In the genomic region with DNA sequence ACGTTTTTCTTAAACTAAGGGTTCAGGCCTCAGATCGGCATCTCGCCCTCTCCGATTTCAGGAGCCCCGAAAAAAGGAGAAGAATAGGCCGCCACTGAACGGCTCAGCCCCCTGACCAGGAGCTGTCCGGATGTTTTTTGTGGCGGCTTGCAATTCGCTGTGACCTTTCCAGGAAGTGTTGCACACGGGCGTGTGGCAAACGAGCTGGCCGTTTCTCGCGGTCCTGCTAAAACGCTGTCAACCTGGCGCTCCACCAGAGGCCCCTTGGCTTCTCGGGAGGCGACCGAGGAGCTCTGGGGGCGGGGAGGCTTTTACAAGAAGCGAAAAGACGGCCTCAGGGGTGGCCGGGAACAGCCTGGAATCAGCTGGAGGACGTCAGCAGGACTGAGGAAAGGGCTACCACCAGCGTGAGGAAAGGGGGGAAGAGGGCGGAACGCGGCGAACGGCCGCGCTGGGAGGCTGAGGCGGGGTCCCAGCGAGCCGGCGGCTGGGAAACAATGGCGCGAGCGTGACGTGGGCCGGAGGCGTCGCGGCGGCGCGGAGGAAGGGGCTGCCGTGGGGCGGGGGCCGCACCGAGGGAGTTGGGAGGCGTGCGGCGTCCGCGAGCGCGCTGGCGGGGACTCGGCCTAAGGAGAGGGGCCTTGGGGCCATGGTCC, we compare ENCODE assay signal across 2 cellular contexts.
A peak's percentile ranks its signal among the peaks of the same experiment; 100 is the strongest.
TF ChIP-seq lines count a peak whose summit lies in the region.

No MANE protein-coding gene starts in this region.

TF ChIP-seq in HEK293, 187 proteins besides CTCF, POLR2A, EP300 and RAD21 (continued from another document and continues in another):
- TF ChIP-seq ZNF26 (tag by site-specific recombination; IDR thresholded peaks at IDR 0.05) (no peak), ZNF335 (tag by site-specific recombination; conservative IDR thresholded peaks at IDR 0.05) (peak; percentile 93), ZNF114 (tag by site-specific recombination; IDR thresholded peaks at IDR 0.05) (no peak), ZNF544 (tag by site-specific recombination; IDR thresholded peaks at IDR 0.05) (no peak), ZNF677 (tag by site-specific recombination; IDR thresholded peaks at IDR 0.05) (0 out of 2 replicates have a peak, but pooled peaks have one; percentile 10), ZNF132 (tag by site-specific recombination; IDR thresholded peaks at IDR 0.05; ENCODE audit: borderline replicate concordance) (no peak), MZF1 (tag by site-specific recombination; IDR thresholded peaks at IDR 0.05; ENCODE audit: borderline replicate concordance) (no peak), ZNF843 (tag by site-specific recombination; IDR thresholded peaks at IDR 0.05) (no peak), ZNF621 (tag by site-specific recombination; IDR thresholded peaks at IDR 0.05) (no peak), GFI1B (tag by site-specific recombination; IDR thresholded peaks at IDR 0.05) (no peak), ZNF521 (tag by site-specific recombination; IDR thresholded peaks at IDR 0.05) (no peak), ZNF391 (tag by site-specific recombination; IDR thresholded peaks at IDR 0.05; ENCODE audit: borderline replicate concordance, low read depth) (peak; percentile 46; the same call in 1 of the 2 replicates), ZNF768 (tag by site-specific recombination; IDR thresholded peaks at IDR 0.05) (no peak), ZBTB8A (tag by site-specific recombination; IDR thresholded peaks at IDR 0.05) (peak; percentile 50), KLF10 (tag by site-specific recombination; IDR thresholded peaks at IDR 0.05) (0 out of 2 replicates have a peak, but pooled peaks have one; percentile 8), MEIS1 (CRISPR knock-in tag; IDR thresholded peaks at IDR 0.05; ENCODE audit: borderline replicate concordance) (no peak), ZNF354C (tag by site-specific recombination; IDR thresholded peaks at IDR 0.05; ENCODE audit: borderline replicate concordance, low read depth) (no peak), ZNF792 (tag by site-specific recombination; IDR thresholded peaks at IDR 0.05) (no peak), ZNF239 (tag by site-specific recombination; IDR thresholded peaks at IDR 0.05) (no peak), ZNF404 (tag by site-specific recombination; IDR thresholded peaks at IDR 0.05) (no peak), ZNF175 (tag by site-specific recombination; IDR thresholded peaks at IDR 0.05) (no peak), MYNN (tag by site-specific recombination; IDR thresholded peaks at IDR 0.05; ENCODE audit: borderline replicate concordance) (no peak), ZNF394 (tag by site-specific recombination; IDR thresholded peaks at IDR 0.05; ENCODE audit: borderline replicate concordance) (no peak)
- TF ChIP-seq, protein P1, sequence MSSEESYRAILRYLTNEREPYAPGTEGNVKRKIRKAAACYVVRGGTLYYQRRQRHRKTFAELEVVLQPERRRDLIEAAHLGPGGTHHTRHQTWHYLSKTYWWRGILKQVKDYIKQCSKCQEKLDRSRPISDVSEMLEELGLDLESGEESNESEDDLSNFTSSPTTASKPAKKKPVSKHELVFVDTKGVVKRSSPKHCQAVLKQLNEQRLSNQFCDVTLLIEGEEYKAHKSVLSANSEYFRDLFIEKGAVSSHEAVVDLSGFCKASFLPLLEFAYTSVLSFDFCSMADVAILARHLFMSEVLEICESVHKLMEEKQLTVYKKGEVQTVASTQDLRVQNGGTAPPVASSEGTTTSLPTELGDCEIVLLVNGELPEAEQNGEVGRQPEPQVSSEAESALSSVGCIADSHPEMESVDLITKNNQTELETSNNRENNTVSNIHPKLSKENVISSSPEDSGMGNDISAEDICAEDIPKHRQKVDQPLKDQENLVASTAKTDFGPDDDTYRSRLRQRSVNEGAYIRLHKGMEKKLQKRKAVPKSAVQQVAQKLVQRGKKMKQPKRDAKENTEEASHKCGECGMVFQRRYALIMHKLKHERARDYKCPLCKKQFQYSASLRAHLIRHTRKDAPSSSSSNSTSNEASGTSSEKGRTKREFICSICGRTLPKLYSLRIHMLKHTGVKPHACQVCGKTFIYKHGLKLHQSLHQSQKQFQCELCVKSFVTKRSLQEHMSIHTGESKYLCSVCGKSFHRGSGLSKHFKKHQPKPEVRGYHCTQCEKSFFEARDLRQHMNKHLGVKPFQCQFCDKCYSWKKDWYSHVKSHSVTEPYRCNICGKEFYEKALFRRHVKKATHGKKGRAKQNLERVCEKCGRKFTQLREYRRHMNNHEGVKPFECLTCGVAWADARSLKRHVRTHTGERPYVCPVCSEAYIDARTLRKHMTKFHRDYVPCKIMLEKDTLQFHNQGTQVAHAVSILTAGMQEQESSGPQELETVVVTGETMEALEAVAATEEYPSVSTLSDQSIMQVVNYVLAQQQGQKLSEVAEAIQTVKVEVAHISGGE (tag by site-specific recombination; conservative IDR thresholded peaks at IDR 0.05; ENCODE audit: low read depth), result peak; percentile 27; the same call in 1 of the 2 replicates
- TF ChIP-seq, protein P2, sequence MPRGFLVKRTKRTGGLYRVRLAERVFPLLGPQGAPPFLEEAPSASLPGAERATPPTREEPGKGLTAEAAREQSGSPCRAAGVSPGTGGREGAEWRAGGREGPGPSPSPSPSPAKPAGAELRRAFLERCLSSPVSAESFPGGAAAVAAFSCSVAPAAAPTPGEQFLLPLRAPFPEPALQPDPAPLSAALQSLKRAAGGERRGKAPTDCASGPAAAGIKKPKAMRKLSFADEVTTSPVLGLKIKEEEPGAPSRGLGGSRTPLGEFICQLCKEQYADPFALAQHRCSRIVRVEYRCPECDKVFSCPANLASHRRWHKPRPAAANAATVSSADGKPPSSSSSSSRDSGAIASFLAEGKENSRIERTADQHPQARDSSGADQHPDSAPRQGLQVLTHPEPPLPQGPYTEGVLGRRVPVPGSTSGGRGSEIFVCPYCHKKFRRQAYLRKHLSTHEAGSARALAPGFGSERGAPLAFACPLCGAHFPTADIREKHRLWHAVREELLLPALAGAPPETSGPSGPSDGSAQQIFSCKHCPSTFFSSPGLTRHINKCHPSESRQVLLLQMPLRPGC (tag by site-specific recombination; IDR thresholded peaks at IDR 0.05), result no peak

TF ChIP-seq in K562, 482 proteins besides CTCF, POLR2A, EP300 and RAD21 (continued from another document and continues in another):
- TF ChIP-seq NKRF (IDR thresholded peaks at IDR 0.05; ENCODE audit: borderline replicate concordance) (peak; percentile 51; the same call in 1 of the 2 replicates), TAF1 (IDR thresholded peaks at IDR 0.05; ENCODE audit: control insufficient read depth, extremely low read depth, insufficient read depth, low read length, severe bottlenecking) (peak; percentile 41), RNF219 (CRISPR knock-in tag; IDR thresholded peaks at IDR 0.05) (no peak), HMBOX1 (IDR thresholded peaks at IDR 0.05) (0 out of 2 replicates have a peak, but pooled peaks have one; percentile 15), BRD4 (IDR thresholded peaks at IDR 0.05) (0 out of 2 replicates have a peak, but pooled peaks have one; percentile 45), ZBTB7A (IDR thresholded peaks at IDR 0.05; ENCODE audit: borderline replicate concordance, control insufficient read depth, low read depth, low read length) (0 out of 2 replicates have a peak, but pooled peaks have one; percentile 76), ETV5 (CRISPR knock-in tag; IDR thresholded peaks at IDR 0.05; ENCODE audit: low read depth) (peak; percentile 53; the same call in 1 of the 2 replicates)
- TF ChIP-seq, protein P3, sequence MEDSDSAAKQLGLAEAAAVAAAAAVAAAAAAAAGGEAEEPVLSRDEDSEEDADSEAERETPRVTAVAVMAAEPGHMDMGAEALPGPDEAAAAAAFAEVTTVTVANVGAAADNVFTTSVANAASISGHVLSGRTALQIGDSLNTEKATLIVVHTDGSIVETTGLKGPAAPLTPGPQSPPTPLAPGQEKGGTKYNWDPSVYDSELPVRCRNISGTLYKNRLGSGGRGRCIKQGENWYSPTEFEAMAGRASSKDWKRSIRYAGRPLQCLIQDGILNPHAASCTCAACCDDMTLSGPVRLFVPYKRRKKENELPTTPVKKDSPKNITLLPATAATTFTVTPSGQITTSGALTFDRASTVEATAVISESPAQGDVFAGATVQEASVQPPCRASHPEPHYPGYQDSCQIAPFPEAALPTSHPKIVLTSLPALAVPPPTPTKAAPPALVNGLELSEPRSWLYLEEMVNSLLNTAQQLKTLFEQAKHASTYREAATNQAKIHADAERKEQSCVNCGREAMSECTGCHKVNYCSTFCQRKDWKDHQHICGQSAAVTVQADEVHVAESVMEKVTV (CRISPR knock-in tag; IDR thresholded peaks at IDR 0.05), result no peak
- TF ChIP-seq, protein P4, sequence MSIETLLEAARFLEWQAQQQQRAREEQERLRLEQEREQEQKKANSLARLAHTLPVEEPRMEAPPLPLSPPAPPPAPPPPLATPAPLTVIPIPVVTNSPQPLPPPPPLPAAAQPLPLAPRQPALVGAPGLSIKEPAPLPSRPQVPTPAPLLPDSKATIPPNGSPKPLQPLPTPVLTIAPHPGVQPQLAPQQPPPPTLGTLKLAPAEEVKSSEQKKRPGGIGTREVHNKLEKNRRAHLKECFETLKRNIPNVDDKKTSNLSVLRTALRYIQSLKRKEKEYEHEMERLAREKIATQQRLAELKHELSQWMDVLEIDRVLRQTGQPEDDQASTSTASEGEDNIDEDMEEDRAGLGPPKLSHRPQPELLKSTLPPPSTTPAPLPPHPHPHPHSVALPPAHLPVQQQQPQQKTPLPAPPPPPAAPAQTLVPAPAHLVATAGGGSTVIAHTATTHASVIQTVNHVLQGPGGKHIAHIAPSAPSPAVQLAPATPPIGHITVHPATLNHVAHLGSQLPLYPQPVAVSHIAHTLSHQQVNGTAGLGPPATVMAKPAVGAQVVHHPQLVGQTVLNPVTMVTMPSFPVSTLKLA (conservative IDR thresholded peaks at IDR 0.05), result peak in 1 of 2 experiments; percentile 68; a peak in 2 of 4 replicates
- TF ChIP-seq, protein P1 (CRISPR knock-in tag; IDR thresholded peaks at IDR 0.05), result peak in 1 of 3 experiments; percentile 67; a peak in 1 of 6 replicates
- TF ChIP-seq, protein P5, sequence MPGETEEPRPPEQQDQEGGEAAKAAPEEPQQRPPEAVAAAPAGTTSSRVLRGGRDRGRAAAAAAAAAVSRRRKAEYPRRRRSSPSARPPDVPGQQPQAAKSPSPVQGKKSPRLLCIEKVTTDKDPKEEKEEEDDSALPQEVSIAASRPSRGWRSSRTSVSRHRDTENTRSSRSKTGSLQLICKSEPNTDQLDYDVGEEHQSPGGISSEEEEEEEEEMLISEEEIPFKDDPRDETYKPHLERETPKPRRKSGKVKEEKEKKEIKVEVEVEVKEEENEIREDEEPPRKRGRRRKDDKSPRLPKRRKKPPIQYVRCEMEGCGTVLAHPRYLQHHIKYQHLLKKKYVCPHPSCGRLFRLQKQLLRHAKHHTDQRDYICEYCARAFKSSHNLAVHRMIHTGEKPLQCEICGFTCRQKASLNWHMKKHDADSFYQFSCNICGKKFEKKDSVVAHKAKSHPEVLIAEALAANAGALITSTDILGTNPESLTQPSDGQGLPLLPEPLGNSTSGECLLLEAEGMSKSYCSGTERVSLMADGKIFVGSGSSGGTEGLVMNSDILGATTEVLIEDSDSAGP (CRISPR knock-in tag; IDR thresholded peaks at IDR 0.05), result no peak
